Comparison of ENCODE assay signal across 8 cellular contexts in genomic region chr14:99518441-99519346, GRCh38. TPM values are rescaled to one million over a fixed set of nuclear protein-coding genes. Genes with fewer than 3 reads are reported as not detected.
DNase-seq lines count a peak whose midpoint lies in the region; ATAC-seq lines count a peak whose summit lies in the region.

No MANE protein-coding gene starts in this region.

- H3K27ac Mint-ChIP-seq in CD4-positive, alpha-beta memory T cell: peak overlapping the region in 1 of 7 donors; percentile 24
- no peak overlapping the region for H3K27ac Mint-ChIP-seq in activated T-helper 2 cell treated with anti-CD3 and anti-CD28 coated beads, Interferon-gamma antibody, Interleukin-2, Interleukin-4, amounts not matched to agents 10 μg/mL and 5 μg/mL and 100 μg/mL, durations not matched to agents 14 hours and 24 hours and 36 hours

- intact Hi-C loops in CD4-positive, alpha-beta memory T cell (cut with micrococcal nuclease): loop anchor here (1.0 to 2.0 kb wide), 4 partner anchors 86 to 169 kb away; partner anchors contain the start of gene CCDC85C
- intact Hi-C loops in activated T-helper 2 cell treated with anti-CD3 and anti-CD28 coated beads, Interferon-gamma antibody, Interleukin-2, Interleukin-4, amounts not matched to agents 10 μg/mL and 5 μg/mL and 100 μg/mL, durations not matched to agents 14 hours and 24 hours and 36 hours (cut with micrococcal nuclease): loop anchor here (1.0 kb wide), 1 partner anchor 111 kb away; no protein-coding TSS in a partner anchor

- H3K9me3 Mint-ChIP-seq in CD4-positive, alpha-beta memory T cell: no peaks in the 10 kb centered on the region
- no peaks in the 10 kb centered on the region for H3K9me3 Mint-ChIP-seq in activated T-helper 2 cell treated with anti-CD3 and anti-CD28 coated beads, Interferon-gamma antibody, Interleukin-2, Interleukin-4, amounts not matched to agents 10 μg/mL and 5 μg/mL and 100 μg/mL, durations not matched to agents 14 hours and 24 hours and 36 hours

- H3K4me3 ChIP-seq in CD4-positive, alpha-beta memory T cell (ENCODE audit: low read length in 2 of 2): no peak overlapping the region

- no peak overlapping the region for H3K27ac ChIP-seq in CD4-positive, alpha-beta memory T cell (ENCODE audit: low read depth, low read length)

- peak; percentile 75 to 83 (median 78) for DNase-seq in CD4-positive, alpha-beta memory T cell
- DNase-seq in HuH-7.5 (ENCODE audit: low spot score): peak; percentile 94
- DNase-seq in RKO (ENCODE audit: low spot score): peak; percentile 33
- peak; percentile 70 for DNase-seq in activated T-helper 2 cell treated with anti-CD3 and anti-CD28 coated beads, Interferon-gamma antibody, Interleukin-2, Interleukin-4, amounts not matched to agents 10 μg/mL and 5 μg/mL and 100 μg/mL, durations not matched to agents 14 hours and 24 hours and 36 hours (ENCODE audit: low spot score)
- peak; percentile 85 for DNase-seq in germinal center (ENCODE audit: low spot score)
- DNase-seq in pons (ENCODE audit: low spot score): peak; percentile 40
- DNase-seq in ureter (ENCODE audit: low spot score): peak; percentile 83

- ATAC-seq in GM19455 (IDR thresholded peaks at IDR 0.05; ENCODE audit: unreplicated experiment): peak; percentile 61

- CTCF ChIA-PET in CD4-positive, alpha-beta memory T cell (lab: Charles Lee; ENCODE audit: partially characterized antibody): interaction anchor here (0.6 to 4.5 kb wide), 11 partner anchors 47 to 487 kb away, joined by 3 to 30 read pairs (median 3); partner anchors contain the start of gene CCDC85C

- H3K4me1 ChIP-seq in CD4-positive, alpha-beta memory T cell (ENCODE audit: insufficient read depth, low read length): no peaks in the 10 kb centered on the region

- peaks cover 0 to 5% of the 10 kb centered on the region in 2 donors for H3K36me3 Mint-ChIP-seq in CD4-positive, alpha-beta memory T cell
- H3K36me3 Mint-ChIP-seq in activated T-helper 2 cell treated with anti-CD3 and anti-CD28 coated beads, Interferon-gamma antibody, Interleukin-2, Interleukin-4, amounts not matched to agents 10 μg/mL and 5 μg/mL and 100 μg/mL, durations not matched to agents 14 hours and 24 hours and 36 hours (ENCODE audit: low read depth): no peaks in the 10 kb centered on the region

- no peaks in the 10 kb centered on the region for H3K36me3 ChIP-seq in CD4-positive, alpha-beta memory T cell (ENCODE audit: insufficient read depth, low read length)

- H3K4me3 Mint-ChIP-seq in CD4-positive, alpha-beta memory T cell: no peak overlapping the region
- H3K4me3 Mint-ChIP-seq in activated T-helper 2 cell treated with anti-CD3 and anti-CD28 coated beads, Interferon-gamma antibody, Interleukin-2, Interleukin-4, amounts not matched to agents 10 μg/mL and 5 μg/mL and 100 μg/mL, durations not matched to agents 14 hours and 24 hours and 36 hours (ENCODE audit: low read depth): no peak overlapping the region

- POLR2A ChIA-PET in CD4-positive, alpha-beta memory T cell (lab: Charles Lee; ENCODE audit: partially characterized antibody): no interaction called here

- H3K27me3 Mint-ChIP-seq in CD4-positive, alpha-beta memory T cell: no peaks in the 10 kb centered on the region
- no peaks in the 10 kb centered on the region for H3K27me3 Mint-ChIP-seq in activated T-helper 2 cell treated with anti-CD3 and anti-CD28 coated beads, Interferon-gamma antibody, Interleukin-2, Interleukin-4, amounts not matched to agents 10 μg/mL and 5 μg/mL and 100 μg/mL, durations not matched to agents 14 hours and 24 hours and 36 hours (ENCODE audit: low read depth)

- no peaks in the 10 kb centered on the region for H3K27me3 ChIP-seq in CD4-positive, alpha-beta memory T cell (ENCODE audit: insufficient read depth, low read length)

- H3K9me3 ChIP-seq in CD4-positive, alpha-beta memory T cell (ENCODE audit: control insufficient read depth in 1 of 2, low read length in 2 of 2): no peaks in the 10 kb centered on the region

- no peaks in the 10 kb centered on the region for H3K4me1 Mint-ChIP-seq in CD4-positive, alpha-beta memory T cell
- no peaks in the 10 kb centered on the region for H3K4me1 Mint-ChIP-seq in activated T-helper 2 cell treated with anti-CD3 and anti-CD28 coated beads, Interferon-gamma antibody, Interleukin-2, Interleukin-4, amounts not matched to agents 10 μg/mL and 5 μg/mL and 100 μg/mL, durations not matched to agents 14 hours and 24 hours and 36 hours (ENCODE audit: low read depth)

RNA-seq across cellular contexts. Expression of gene CCNK, which starts 37.5 kb away (rescaled TPM):
- 10 to 100 TPM; 77.1 to 83.4 TPM for total RNA-seq in CD4-positive, alpha-beta memory T cell
- polyA plus RNA-seq in CD4-positive, alpha-beta memory T cell: 10 to 100 TPM in 1 of 2 donors, 1 to 10 TPM in 1; 7.0 to 20.2 TPM
- 77.8 and 80.4 TPM in 2 replicates for total RNA-seq in activated T-helper 2 cell treated with anti-CD3 and anti-CD28 coated beads, Interferon-gamma antibody, Interleukin-2, Interleukin-4, amounts not matched to agents 10 μg/mL and 5 μg/mL and 100 μg/mL, durations not matched to agents 14 hours and 24 hours and 36 hours
- 62.5 TPM for total RNA-seq in ureter

RNA-seq across cellular contexts. Expression of gene SETD3, which starts 38.0 kb away (rescaled TPM):
- total RNA-seq in CD4-positive, alpha-beta memory T cell: 10 to 100 TPM; 62.1 to 66.9 TPM
- polyA plus RNA-seq in CD4-positive, alpha-beta memory T cell: 10 to 100 TPM; 37.4 to 49.4 TPM
- 52.9 and 53.7 TPM in 2 replicates for total RNA-seq in activated T-helper 2 cell treated with anti-CD3 and anti-CD28 coated beads, Interferon-gamma antibody, Interleukin-2, Interleukin-4, amounts not matched to agents 10 μg/mL and 5 μg/mL and 100 μg/mL, durations not matched to agents 14 hours and 24 hours and 36 hours
- 67.7 TPM for total RNA-seq in ureter

Comparison
In these comparisons a context has a peak if more than half of its experiments do, and no peak if none do; other contexts are left out.
1. DNase-seq: peak in every context shown above with its lines; median percentile 94 in HuH-7.5; 85 in germinal center; 83 in ureter; 78 in CD4-positive, alpha-beta memory T cell; 70 in activated T-helper 2 cell treated with anti-CD3 and anti-CD28 coated beads, Interferon-gamma antibody, Interleukin-2, Interleukin-4, amounts not matched to agents 10 μg/mL and 5 μg/mL and 100 μg/mL, durations not matched to agents 14 hours and 24 hours and 36 hours; 40 in pons; 33 in RKO.